19 cellular contexts compared by ENCODE assay signal in the genomic region with DNA sequence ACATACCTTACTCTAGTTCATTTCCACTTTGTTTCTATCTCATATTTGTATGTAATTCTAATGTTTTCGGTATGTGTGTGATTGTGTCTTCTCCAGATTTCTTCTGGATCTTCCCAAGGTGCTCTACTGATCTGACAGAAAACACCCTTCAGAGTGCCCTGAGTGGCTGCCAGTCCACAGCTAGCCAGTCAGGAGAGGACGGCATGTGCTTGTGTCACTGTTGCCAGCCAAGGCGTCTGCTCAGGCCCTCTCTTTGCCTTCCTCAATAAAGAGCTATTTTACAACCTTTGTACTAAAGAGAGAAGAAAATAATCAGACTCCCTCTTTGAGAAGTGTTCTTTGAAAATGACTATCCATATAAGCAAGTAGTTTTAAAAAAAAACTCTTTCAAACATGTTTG. TPM values are rescaled to one million over a fixed set of nuclear protein-coding genes. Genes with fewer than 3 reads are reported as not detected.
DNase-seq lines count a peak whose midpoint lies in the region; ATAC-seq and TF ChIP-seq lines count a peak whose summit lies in the region.
"Had no signal": no experiment of that assay in that cellular context is flagged by ENCODE, and none has a peak within 500 bp of the region (broad histone marks: within the 10 kb centered on the region; RNA-seq: fewer than 3 reads in every experiment).

No MANE protein-coding gene starts in this region.

- H3K9me3 ChIP-seq in Panc1 (ENCODE audit: control insufficient read depth, insufficient read depth, low read depth, low read length) = no peaks in the 10 kb centered on the region
- H3K9me3 ChIP-seq: adrenal gland, colonic mucosa had no signal

- peak overlapping the region; percentile 22 for H3K27ac Mint-ChIP-seq in stimulated activated naive B cell treated with anti-CD40 and anti-IgM and Interleukin-4, amounts not matched to agents 10 μg/mL and 1 μg/mL and 100 μg/mL, for 72 hours
- H3K27ac Mint-ChIP-seq: neural progenitor cell; T-helper 2 cell treated with Interferon-gamma antibody and Interleukin-4, amounts not matched to agents 5 μg/mL and 100 μg/mL, for 36 hours had no signal

- no peaks in the 10 kb centered on the region for H3K27me3 Mint-ChIP-seq in stimulated activated naive B cell treated with anti-CD40 and anti-IgM and Interleukin-4, amounts not matched to agents 10 μg/mL and 1 μg/mL and 100 μg/mL, for 72 hours

- no peaks in the 10 kb centered on the region for H3K27me3 ChIP-seq in Panc1 (ENCODE audit: control insufficient read depth, insufficient read depth, low read length)
- H3K27me3 ChIP-seq: adrenal gland, colonic mucosa, hepatocyte, neural progenitor cell had no signal

- DNase-seq in Right ventricle myocardium inferior (ENCODE audit: missing footprints) (no peak), cardiac septum (ENCODE audit: low spot score) (no peak), Panc1 (ENCODE audit: low read depth, low spot score) (no peak), left ventricle myocardium superior (peak; percentile 47), iPS-NIHi11 (ENCODE audit: low spot score) (no peak)
- no peak for DNase-seq in stimulated activated naive B cell treated with anti-CD40 and anti-IgM and Interleukin-4, amounts not matched to agents 10 μg/mL and 1 μg/mL and 100 μg/mL, for 72 hours
- no peak for DNase-seq in activated CD8-positive, alpha-beta memory T cell treated with anti-CD3 and anti-CD28 coated beads, Interleukin-2, amount 50 U/mL, for 48 hours
- DNase-seq: activated CD4-positive, alpha-beta T cell treated with anti-CD3 and anti-CD28 coated beads for 4 hours; activated T-cell treated with anti-CD3 and anti-CD28 coated beads, Interleukin-2, amount 50 U/mL, for 48 hours; colonic mucosa; erythroblast; NCI-H2081 treated with DMSO at 0.1 percent for 48 hours; NCI-H82 had no signal

- H3K4me3 ChIP-seq in Panc1 (ENCODE audit: low read depth in 2 of 2, low read length in 2 of 2) = no peak overlapping the region
- H3K4me3 ChIP-seq: adrenal gland, colonic mucosa, hepatocyte, neural progenitor cell, skin epidermis had no signal

- no peaks in the 10 kb centered on the region for H3K36me3 ChIP-seq in Panc1 (ENCODE audit: control insufficient read depth, insufficient read depth, low read length)
- H3K36me3 ChIP-seq: adrenal gland, colonic mucosa, neural progenitor cell had no signal

- CTCF ChIA-PET in Panc1 (lab: Charles Lee) = no interaction called here

- TF ChIP-seq CTCF in Panc1 (IDR thresholded peaks at IDR 0.05) = no peak

- in situ Hi-C loops in Panc1 (cut with HindIII; ENCODE audit: low pct_unique_long_range_greater_than_20kb, low sequenced_read_pairs) = no loop called here

- peaks cover 19% of the 10 kb centered on the region for H3K4me1 ChIP-seq in Panc1 (ENCODE audit: control insufficient read depth, insufficient read depth, low read length)
- H3K4me1 ChIP-seq: colonic mucosa, neural progenitor cell had no signal

- H3K36me3 Mint-ChIP-seq in stimulated activated naive B cell treated with anti-CD40 and anti-IgM and Interleukin-4, amounts not matched to agents 10 μg/mL and 1 μg/mL and 100 μg/mL, for 72 hours = peaks cover 3 to 9% of the 10 kb centered on the region in 2 donors

- no peak overlapping the region for H3K27ac ChIP-seq in Panc1 (ENCODE audit: low read length)
- H3K27ac ChIP-seq: colonic mucosa, hepatocyte, neural progenitor cell, skin epidermis had no signal

- H3K9me3 Mint-ChIP-seq in stimulated activated naive B cell treated with anti-CD40 and anti-IgM and Interleukin-4, amounts not matched to agents 10 μg/mL and 1 μg/mL and 100 μg/mL, for 72 hours = peaks cover 0 to 3% of the 10 kb centered on the region in 2 donors
- H3K9me3 Mint-ChIP-seq: T-helper 2 cell treated with Interferon-gamma antibody and Interleukin-4, amounts not matched to agents 5 μg/mL and 100 μg/mL, for 36 hours had no signal

- H3K4me3 Mint-ChIP-seq in stimulated activated naive B cell treated with anti-CD40 and anti-IgM and Interleukin-4, amounts not matched to agents 10 μg/mL and 1 μg/mL and 100 μg/mL, for 72 hours = no peak overlapping the region
- H3K4me3 Mint-ChIP-seq: neural progenitor cell; T-helper 2 cell treated with Interferon-gamma antibody and Interleukin-4, amounts not matched to agents 5 μg/mL and 100 μg/mL, for 36 hours had no signal

- ATAC-seq in Right ventricle myocardium inferior (peak; percentile 79), Panc1 (peak; percentile 59; the same call in 1 of the 2 replicates), left ventricle myocardium superior (peak; percentile 80), HG03565 (IDR thresholded peaks at IDR 0.05; ENCODE audit: unreplicated experiment) (no peak)
- peak in 1 of 2 donors; percentile 46 for ATAC-seq in stimulated activated naive B cell treated with anti-CD40 and anti-IgM and Interleukin-4, amounts not matched to agents 10 μg/mL and 1 μg/mL and 100 μg/mL, for 72 hours (replicated peaks)

- intact Hi-C loops in Right ventricle myocardium inferior (cut with DNase I) (no loop called here), cardiac septum (cut with DNase I) (no loop called here), Panc1 (cut with micrococcal nuclease; ENCODE audit: unreplicated experiment) (no loop called here), left ventricle myocardium superior (cut with micrococcal nuclease) (no loop called here)

- POLR2A ChIA-PET in Panc1 (lab: Charles Lee) = no interaction called here

- BruUV-seq in Panc1 (replicated peaks; lab: Mats Ljungman, UMichigan) = no TSS peak

- peaks cover 18 to 45% of the 10 kb centered on the region in 2 donors for H3K4me1 Mint-ChIP-seq in stimulated activated naive B cell treated with anti-CD40 and anti-IgM and Interleukin-4, amounts not matched to agents 10 μg/mL and 1 μg/mL and 100 μg/mL, for 72 hours

RNA-seq across cellular contexts. Expression of gene CD99L2, which starts 29.0 kb away (rescaled TPM):
- total RNA-seq in Right ventricle myocardium inferior (81.4 TPM), cardiac septum (90.8 TPM), Panc1 (2021; ENCODE audit: unreplicated experiment) (156 TPM), left ventricle myocardium superior (83.3 TPM)
- 193 TPM for polyA plus RNA-seq in Panc1 (2012; ENCODE audit: insufficient read length)
